In genomic region chr2:229409751-229410181, GRCh38 we compare ENCODE assay signal across 1 cellular context.
TF ChIP-seq lines count a peak whose summit lies in the region.

No MANE protein-coding gene starts in this region.

TF ChIP-seq in WTC11, 78 proteins besides CTCF, POLR2A, EP300 and RAD21 (continued from another document):
- no peak for TF ChIP-seq ZNF532 (CRISPR knock-in tag; IDR thresholded peaks at IDR 0.05; ENCODE audit: borderline replicate concordance)
- TF ChIP-seq ATF1 (CRISPR knock-in tag; IDR thresholded peaks at IDR 0.05) = no peak
- TF ChIP-seq ZNF232 (CRISPR knock-in tag; IDR thresholded peaks at IDR 0.05) = no peak
- no peak for TF ChIP-seq ATF2 (CRISPR knock-in tag; IDR thresholded peaks at IDR 0.05; ENCODE audit: borderline replicate concordance, low read depth)
- no peak for TF ChIP-seq SMAD3 (CRISPR knock-in tag; IDR thresholded peaks at IDR 0.05; ENCODE audit: borderline replicate concordance)
- TF ChIP-seq ZNF317 (CRISPR knock-in tag; IDR thresholded peaks at IDR 0.05; ENCODE audit: borderline replicate concordance, low read depth) = no peak
